In the genomic region with DNA sequence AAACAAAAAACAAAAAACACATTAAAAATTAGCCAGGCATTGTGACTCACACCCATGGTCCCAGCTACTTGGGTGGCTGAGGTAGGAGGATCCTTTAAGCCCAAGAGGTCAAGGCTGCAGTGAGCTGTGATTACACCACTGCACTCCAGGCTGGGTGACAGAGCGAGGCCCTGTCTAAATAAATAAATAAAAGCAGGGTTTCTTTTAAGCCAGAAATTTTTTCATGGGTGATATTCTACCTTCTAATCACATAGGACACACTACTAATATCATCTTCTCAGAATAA, we compare ENCODE assay signal across 12 cellular contexts. TPM values are rescaled to one million over a fixed set of nuclear protein-coding genes. Genes with fewer than 3 reads are reported as not detected.
DNase-seq lines count a peak whose midpoint lies in the region; ATAC-seq and TF ChIP-seq lines count a peak whose summit lies in the region.
"Had no signal": no experiment of that assay in that cellular context is flagged by ENCODE, and none has a peak within 500 bp of the region (broad histone marks: within the 10 kb centered on the region; RNA-seq: fewer than 3 reads in every experiment).

No MANE protein-coding gene starts in this region.

- TF ChIP-seq CTCF in choroid plexus epithelial cell (conservative IDR thresholded peaks at IDR 0.05; ENCODE audit: low read depth, low read length) (no peak), left lung (IDR thresholded peaks at IDR 0.05) (no peak), tibial nerve (IDR thresholded peaks at IDR 0.05) (no peak)

- 58 to 67% methylated on average over 1 of the region's 1 CpG for WGBS in tibial nerve, 2 donors

- ATAC-seq in left lung, result peak; percentile 61
- ATAC-seq in GM18909 (IDR thresholded peaks at IDR 0.05; ENCODE audit: poor library complexity, unreplicated experiment), result no peak
- ATAC-seq: natural killer cell had no signal

- no peak for TF ChIP-seq EP300 in tibial nerve (IDR thresholded peaks at IDR 0.05)

- peaks cover 22 to 35% of the 10 kb centered on the region in 2 donors for H3K4me1 ChIP-seq in left lung
- peaks cover 0 to 37% (median 7%) of the 10 kb centered on the region in 4 donors for H3K4me1 ChIP-seq in tibial nerve

- TF ChIP-seq POLR2A in tibial nerve (IDR thresholded peaks at IDR 0.05), result no peak

- intact Hi-C loops in left lung (cut with DNase I), result no loop called here

- H3K27me3 ChIP-seq in left lung (no peaks in the 10 kb centered on the region), tibial nerve (no peaks in the 10 kb centered on the region)
- H3K27me3 ChIP-seq: Peyer's patch had no signal

- H3K27ac ChIP-seq in KOPT-K1 (ENCODE audit: low read depth, low read length, poor library complexity, severe bottlenecking) (peak overlapping the region; percentile 16), left lung (no peak overlapping the region), tibial nerve (peak overlapping the region in 3 of 4 donors; percentile 31 to 80 (median 74))

- no peaks in the 10 kb centered on the region for H3K9me3 ChIP-seq in KOPT-K1 (ENCODE audit: insufficient read depth, low read length, poor library complexity, severe bottlenecking)
- H3K9me3 ChIP-seq in left lung, result no peaks in the 10 kb centered on the region
- H3K9me3 ChIP-seq in tibial nerve, result no peaks in the 10 kb centered on the region
- H3K9me3 ChIP-seq: Peyer's patch had no signal

- DNase-seq in choroid plexus epithelial cell (ENCODE audit: low read depth) (peak; percentile 60), left lung (no peak), tibial nerve (ENCODE audit: low spot score in 2 of 2) (no peak), NCI-H1105 treated with DMSO at 0.1 percent for 48 hours (lab: John Stamatoyannopoulos, UW) (no peak), ureter (ENCODE audit: low spot score) (no peak)
- DNase-seq: activated B cell treated with CpG ODN at 0.5 μM for 24 hours, DMS 273 treated with DMSO at 0.1 percent for 48 hours, natural killer cell, NCI-H2029 treated with DMSO at 0.1 percent for 48 hours had no signal

- no peaks in the 10 kb centered on the region for H3K36me3 ChIP-seq in KOPT-K1 (ENCODE audit: insufficient read depth, low read length)
- H3K36me3 ChIP-seq in left lung, result no peaks in the 10 kb centered on the region
- no peaks in the 10 kb centered on the region for H3K36me3 ChIP-seq in tibial nerve
- H3K36me3 ChIP-seq: Peyer's patch had no signal

- H3K4me3 ChIP-seq in choroid plexus epithelial cell (ENCODE audit: low read depth, low read length), result no peak overlapping the region
- H3K4me3 ChIP-seq in left lung, result no peak overlapping the region
- H3K4me3 ChIP-seq in tibial nerve, result no peak overlapping the region

RNA-seq across cellular contexts. Expression of a gene that starts 14.2 kb away (rescaled TPM):
- total RNA-seq in left lung (100 to 1,000 TPM in 1 of 2 donors, 10 to 100 TPM in 1; 73.7 to 103 TPM), tibial nerve (10 to 100 TPM; 23.6 to 32.0 (median 26.0) TPM), ureter (209 TPM)

Comparison
In these comparisons a context has a peak if more than half of its experiments do, and no peak if none do; other contexts are left out.
1. H3K27ac ChIP-seq: peak in KOPT-K1 (single experiment) and tibial nerve (3 of 4); none in left lung (0 of 2).